Comparison of ENCODE assay signal across 20 cellular contexts in genomic region chr7:40369641-40370277, GRCh38.
DNase-seq lines count a peak whose midpoint lies in the region; ATAC-seq, FAIRE-seq and TF ChIP-seq lines count a peak whose summit lies in the region.
"Had no signal": no experiment of that assay in that cellular context is flagged by ENCODE, and none has a peak within 500 bp of the region (broad histone marks: within the 10 kb centered on the region; RNA-seq: fewer than 3 reads in every experiment).

No MANE protein-coding gene starts in this region.

- H3K4me1 ChIP-seq in HepG2 (ENCODE audit: insufficient read depth, low read length), result peaks cover 12% of the 10 kb centered on the region
- H3K4me1 ChIP-seq in effector memory CD4-positive, alpha-beta T cell (ENCODE audit: control insufficient read depth, insufficient read depth, low read length, poor library complexity, severe bottlenecking), result no peaks in the 10 kb centered on the region
- H3K4me1 ChIP-seq: A549, BLaER1 had no signal

- no peaks in the 10 kb centered on the region for H3K36me3 ChIP-seq in HepG2 (replicated peaks in 1 of 2; ENCODE audit: control insufficient read depth in 1 of 2, insufficient read depth in 2 of 2, low read length in 2 of 2)
- H3K36me3 ChIP-seq in effector memory CD4-positive, alpha-beta T cell (ENCODE audit: control insufficient read depth, insufficient read depth, low read length), result no peaks in the 10 kb centered on the region
- H3K36me3 ChIP-seq: BLaER1 had no signal

- no peaks in the 10 kb centered on the region for H4K20me1 ChIP-seq in HepG2 (ENCODE audit: insufficient read depth, low read length)
- H4K20me1 ChIP-seq: BLaER1 had no signal

- TF ChIP-seq POLR2A in HepG2 (IDR thresholded peaks at IDR 0.05; ENCODE audit: insufficient read depth in 1 of 2, low read depth in 2 of 2, low read length in 2 of 2), result no peak

- TF ChIP-seq CTCF in HepG2 (CRISPR knock-in tag; IDR thresholded peaks at IDR 0.05) (no peak), osteocyte (IDR thresholded peaks at IDR 0.05) (no peak), mesothelial cell of epicardium (IDR thresholded peaks at IDR 0.05; ENCODE audit: unreplicated experiment) (no peak)

- H3K4me2 ChIP-seq in HepG2 (ENCODE audit: low read depth, low read length), result no peak overlapping the region
- H3K4me2 ChIP-seq: A549, BLaER1 had no signal

- no peak overlapping the region for H3K9ac ChIP-seq in HepG2 (ENCODE audit: insufficient read depth, low read depth, low read length)
- H3K9ac ChIP-seq: BLaER1, GM23248 had no signal

- WGBS in HepG2 (ENCODE audit: low lambda C conversion rate), result 46% methylated on average over 5 of the region's 5 CpGs

- H3K79me2 ChIP-seq in HepG2 (ENCODE audit: insufficient read depth, low read length), result no peaks in the 10 kb centered on the region

- ATAC-seq in HepG2, result peak; percentile 53; the same call in 2 of the 3 replicates
- ATAC-seq: A549 had no signal

- in situ Hi-C loops in HepG2 (cut with HindIII; ENCODE audit: extremely low pct_ligation_motif_present, low pct_unique_long_range_greater_than_20kb), result no loop called here

- CTCF ChIA-PET in HepG2 (lab: Yijun Ruan, JAX; ENCODE audit: low intra/inter-chr PET ratio, low total read pairs), result no interaction called here

- H3K27me3 ChIP-seq in HepG2 (ENCODE audit: control insufficient read depth in 1 of 2, insufficient read depth in 2 of 2, low read length in 2 of 2), result no peaks in the 10 kb centered on the region
- H3K27me3 ChIP-seq in effector memory CD4-positive, alpha-beta T cell (replicated peaks; ENCODE audit: control insufficient read depth, insufficient read depth, low read length, poor library complexity, severe bottlenecking), result no peaks in the 10 kb centered on the region
- H3K27me3 ChIP-seq: BLaER1 had no signal

- peak overlapping the region; percentile 52 for H3K27ac Mint-ChIP-seq in osteocyte (ENCODE audit: unreplicated experiment)
- H3K27ac Mint-ChIP-seq in mesothelial cell of epicardium, result no peak overlapping the region
- H3K27ac Mint-ChIP-seq: CD4-positive, alpha-beta memory T cell had no signal

- no peak overlapping the region for H3K4me3 ChIP-seq in HepG2 (replicated peaks in 1 of 3; ENCODE audit: insufficient read depth in 1 of 3, low read depth in 2 of 3, low read length in 3 of 3)
- H3K4me3 ChIP-seq in effector memory CD4-positive, alpha-beta T cell (ENCODE audit: insufficient read depth, low read depth, low read length, poor library complexity, severe bottlenecking), result no peak overlapping the region
- H3K4me3 ChIP-seq: A549, BLaER1, GM23248 had no signal

- H3K9me3 ChIP-seq in HepG2 (ENCODE audit: low read length), result no peaks in the 10 kb centered on the region
- H3K9me3 ChIP-seq in effector memory CD4-positive, alpha-beta T cell (ENCODE audit: control insufficient read depth, low read length), result no peaks in the 10 kb centered on the region
- H3K9me3 ChIP-seq: BLaER1 had no signal

- intact Hi-C loops in HepG2 (cut with micrococcal nuclease; ENCODE audit: unreplicated experiment) (no loop called here), cardiac septum (cut with DNase I) (no loop called here)

- H2AFZ ChIP-seq in HepG2 (ENCODE audit: low read length), result no peak overlapping the region
- H2AFZ ChIP-seq: GM23248 had no signal

- TF ChIP-seq EP300 in HepG2 (IDR thresholded peaks at IDR 0.05; ENCODE audit: low read depth in 2 of 2, low read length in 2 of 2), result no peak
- TF ChIP-seq EP300 in HepG2 (CRISPR knock-in tag; IDR thresholded peaks at IDR 0.05; ENCODE audit: borderline replicate concordance), result no peak

- no peak for FAIRE-seq in HepG2 (lab: Jason Lieb, UNC)
- FAIRE-seq: A549, GM12892, GM18507 had no signal

- H3K4me3 Mint-ChIP-seq in osteocyte (ENCODE audit: unreplicated experiment) (peak overlapping the region; percentile 2), mesothelial cell of epicardium (no peak overlapping the region)
- H3K4me3 Mint-ChIP-seq: CD14-positive monocyte had no signal

- TF ChIP-seq RAD21 in HepG2 (CRISPR knock-in tag; IDR thresholded peaks at IDR 0.05), result no peak

- no peak overlapping the region for H3K27ac ChIP-seq in HepG2 (ENCODE audit: extremely low read length, insufficient read depth, low read length)
- no peak overlapping the region for H3K27ac ChIP-seq in effector memory CD4-positive, alpha-beta T cell (ENCODE audit: insufficient read depth, low read length, poor library complexity, severe bottlenecking)
- H3K27ac ChIP-seq: 22Rv1, A549, BLaER1, GM23248, HL-60 had no signal

- H3K27me3 Mint-ChIP-seq in osteocyte (ENCODE audit: unreplicated experiment) (no peaks in the 10 kb centered on the region), mesothelial cell of epicardium (ENCODE audit: low read depth) (no peaks in the 10 kb centered on the region)
- H3K27me3 Mint-ChIP-seq: CD4-positive, alpha-beta memory T cell had no signal

- POLR2A ChIA-PET in HepG2 (lab: Yijun Ruan, JAX), result no interaction called here

- H3K4me1 Mint-ChIP-seq in osteocyte (ENCODE audit: unreplicated experiment), result peaks cover 19% of the 10 kb centered on the region
- H3K4me1 Mint-ChIP-seq in mesothelial cell of epicardium, result peaks cover 17% of the 10 kb centered on the region
- H3K4me1 Mint-ChIP-seq: CD4-positive, alpha-beta memory T cell had no signal

- H3K36me3 Mint-ChIP-seq in osteocyte (ENCODE audit: unreplicated experiment) (peaks cover 4% of the 10 kb centered on the region), mesothelial cell of epicardium (peaks cover 7% of the 10 kb centered on the region)
- H3K36me3 Mint-ChIP-seq: CD14-positive monocyte; CD4-positive, alpha-beta memory T cell had no signal

- BruUV-seq in HepG2 (replicated peaks; lab: Mats Ljungman, UMichigan), result no TSS peak

- DNase-seq in NCI-H82 (lab: John Stamatoyannopoulos, UW), result peak; percentile 19
- no peak for DNase-seq in NCI-H82 treated with DMSO at 0.1 percent for 48 hours (lab: John Stamatoyannopoulos, UW; ENCODE audit: unreplicated experiment)
- peak; percentile 2 for DNase-seq in HepG2 (ENCODE audit: low spot score)
- no peak for DNase-seq in osteocyte (ENCODE audit: extremely low spot score, unreplicated experiment)
- no peak for DNase-seq in mesothelial cell of epicardium (ENCODE audit: low spot score in 2 of 2, unreplicated experiment in 2 of 2)
- DNase-seq in effector memory CD4-positive, alpha-beta T cell, result no peak
- no peak for DNase-seq in cardiac septum (ENCODE audit: low spot score)
- DNase-seq: CD4-positive, alpha-beta memory T cell; DMS153; DMS79; GDM1; GM23248; HCEC 1CT had no signal

- peaks cover 5% of the 10 kb centered on the region for H3K9me3 Mint-ChIP-seq in osteocyte (ENCODE audit: unreplicated experiment)
- H3K9me3 Mint-ChIP-seq in mesothelial cell of epicardium, result peaks cover 6% of the 10 kb centered on the region

TF ChIP-seq in HepG2, 621 proteins besides CTCF, POLR2A, EP300 and RAD21:
- TF ChIP-seq ZNF644 (CRISPR knock-in tag; IDR thresholded peaks at IDR 0.05; ENCODE audit: low read depth) (0 out of 2 replicates have a peak, but pooled peaks have one; percentile 30), ZFY (CRISPR knock-in tag; IDR thresholded peaks at IDR 0.05) (no peak)

Comparison
In these comparisons a context has a peak if more than half of its experiments do, and no peak if none do; other contexts are left out.
1. DNase-seq: peak in NCI-H82 (single experiment) and HepG2 (single experiment); none in NCI-H82 treated with DMSO at 0.1 percent for 48 hours (single experiment), osteocyte (single experiment), mesothelial cell of epicardium (0 of 2), effector memory CD4-positive, alpha-beta T cell (0 of 3) and cardiac septum (single experiment).